In the genomic region with DNA sequence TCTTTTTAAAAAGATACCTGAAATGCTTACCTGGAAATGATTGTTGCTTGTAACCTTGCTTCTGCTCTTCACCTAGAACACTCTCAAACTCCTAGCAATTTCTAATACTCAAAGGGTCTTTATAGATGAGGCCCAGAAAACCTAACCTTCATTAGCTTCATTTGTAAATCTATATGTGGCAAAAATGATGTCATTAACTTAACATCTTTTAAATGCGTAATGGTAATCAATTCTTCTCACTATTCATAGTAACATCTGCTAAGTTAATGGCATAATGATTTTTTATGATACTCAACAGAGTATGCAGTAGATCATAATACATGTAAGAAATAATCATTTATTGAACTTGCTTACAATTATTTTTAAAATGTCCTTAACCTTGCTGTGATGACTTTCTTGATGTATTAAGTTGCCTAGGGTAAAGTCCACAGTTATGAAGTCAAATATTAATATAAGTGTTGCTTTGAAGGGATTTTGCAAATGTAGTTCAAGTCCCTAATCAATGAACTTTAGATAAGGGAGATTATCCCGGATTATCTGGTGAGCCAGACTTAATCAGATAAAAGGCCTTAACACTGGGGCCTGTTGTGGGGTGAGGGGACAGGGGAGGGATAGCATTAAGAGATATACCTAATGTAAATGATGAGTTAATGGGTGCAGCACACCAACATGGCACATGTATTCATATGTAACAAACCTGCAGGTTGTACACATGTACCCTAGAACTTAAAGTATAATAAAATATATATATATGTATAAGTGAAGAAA, we compare ENCODE assay signal across 33 cellular contexts. TPM values are rescaled to one million over a fixed set of nuclear protein-coding genes. Genes with fewer than 3 reads are reported as not detected.
"Had no signal": no experiment of that assay in that cellular context is flagged by ENCODE, and none has a peak within 500 bp of the region (broad histone marks: within the 10 kb centered on the region; RNA-seq: fewer than 3 reads in every experiment).

No MANE protein-coding gene starts in this region.

- H3K4me1 ChIP-seq: neural progenitor cell, parathyroid adenoma, psoas muscle, spleen, suprapubic skin, testis, tibial artery, transverse colon, upper lobe of right lung, uterus had no signal

- H3K79me2 ChIP-seq: parathyroid adenoma had no signal

- H3K27me3 ChIP-seq: neural progenitor cell, ovary, spleen, suprapubic skin, testis, tibial artery, transverse colon, upper lobe of right lung, uterus had no signal

- H3K36me3 Mint-ChIP-seq: natural killer cell; neural progenitor cell; stimulated activated memory B cell treated with anti-CD40 and anti-IgM and Interleukin-4, amounts not matched to agents 10 μg/mL and 1 μg/mL and 100 μg/mL, for 72 hours; type B pancreatic cell had no signal

- H3K4me3 Mint-ChIP-seq: natural killer cell; nephron; neural progenitor cell; stimulated activated memory B cell treated with anti-CD40 and anti-IgM and Interleukin-4, amounts not matched to agents 10 μg/mL and 1 μg/mL and 100 μg/mL, for 72 hours; stimulated activated naive CD8-positive, alpha-beta T cell treated with anti-CD3 and anti-CD28 coated beads, Interleukin-15, amount 100 ng/mL, for 72 hours; type B pancreatic cell had no signal

- H3K4me2 ChIP-seq: neural progenitor cell, smooth muscle cell had no signal

- H3K4me3 ChIP-seq: neural progenitor cell, ovary, psoas muscle, skin epidermis, smooth muscle cell, spleen, suprapubic skin, testis, tibial artery, transverse colon, upper lobe of right lung, uterus had no signal

- H3K27me3 Mint-ChIP-seq: progenitor cell of endocrine pancreas; stimulated activated memory B cell treated with anti-CD40 and anti-IgM and Interleukin-4, amounts not matched to agents 10 μg/mL and 1 μg/mL and 100 μg/mL, for 72 hours; stimulated activated naive CD8-positive, alpha-beta T cell treated with anti-CD3 and anti-CD28 coated beads, Interleukin-15, amount 100 ng/mL, for 72 hours; type B pancreatic cell had no signal

- H3K9me3 Mint-ChIP-seq: neural progenitor cell; stimulated activated naive CD8-positive, alpha-beta T cell treated with anti-CD3 and anti-CD28 coated beads, Interleukin-15, amount 100 ng/mL, for 72 hours; type B pancreatic cell had no signal

- H3K4me1 Mint-ChIP-seq: nephron; neural progenitor cell; stimulated activated memory B cell treated with anti-CD40 and anti-IgM and Interleukin-4, amounts not matched to agents 10 μg/mL and 1 μg/mL and 100 μg/mL, for 72 hours; stimulated activated naive CD8-positive, alpha-beta T cell treated with anti-CD3 and anti-CD28 coated beads, Interleukin-15, amount 100 ng/mL, for 72 hours had no signal

- H3K27ac ChIP-seq: neural progenitor cell, ovary, parathyroid adenoma, psoas muscle, skin epidermis, spleen, suprapubic skin, testis, tibial artery, transverse colon, upper lobe of right lung, uterus had no signal

- DNase-seq: natural killer cell; occipital lobe; ovary; posterior cingulate gyrus; psoas muscle; right cardiac atrium; spleen; stimulated activated CD4-positive, alpha-beta T cell treated with anti-CD3 and anti-CD28 coated beads, Interleukin-12 subunit alpha, Interleukin-12 subunit beta, amount 100 ng/mL, for 4 hours; stimulated activated CD4-positive, alpha-beta T cell treated with anti-CD3 and anti-CD28 coated beads, Interleukin-1b, Interleukin-23, amount 100 ng/mL, for 48 hours; stimulated activated CD4-positive, alpha-beta T cell treated with anti-CD3 and anti-CD28 coated beads, Interleukin-4, amount 100 ng/mL, for 1 hour; stimulated activated CD4-positive, alpha-beta T cell treated with anti-CD3 and anti-CD28 coated beads, Interleukin-4, amount 100 ng/mL, for 4 hours; stimulated activated CD8-positive, alpha-beta memory T cell treated with anti-CD3 and anti-CD28 coated beads, Interleukin-4, amount 100 ng/mL, for 48 hours; stimulated activated naive CD4-positive, alpha-beta T cell; stimulated activated naive CD8-positive, alpha-beta T cell treated with anti-CD3 and anti-CD28 coated beads, Interleukin-15, amount 100 ng/mL, for 72 hours; stimulated activated naive CD8-positive, alpha-beta T cell treated with anti-CD3 and anti-CD28 coated beads, Interleukin-15, Interleukin-2, amounts not matched to agents 100 U/mL and 50 U/mL, for 24 hours; substantia nigra; testis; tibial artery; transverse colon; upper lobe of right lung; uterus had no signal

- H3K27ac Mint-ChIP-seq: natural killer cell; nephron; neural progenitor cell; progenitor cell of endocrine pancreas; stimulated activated memory B cell treated with anti-CD40 and anti-IgM and Interleukin-4, amounts not matched to agents 10 μg/mL and 1 μg/mL and 100 μg/mL, for 72 hours; stimulated activated naive CD8-positive, alpha-beta T cell treated with anti-CD3 and anti-CD28 coated beads, Interleukin-15, amount 100 ng/mL, for 72 hours; type B pancreatic cell had no signal

- H3K36me3 ChIP-seq: neural progenitor cell, ovary, spleen, suprapubic skin, tibial artery, transverse colon, upper lobe of right lung, uterus had no signal

- ATAC-seq: natural killer cell; psoas muscle; right cardiac atrium; sciatic nerve; stimulated activated memory B cell treated with anti-CD40 and anti-IgM and Interleukin-4, amounts not matched to agents 10 μg/mL and 1 μg/mL and 100 μg/mL, for 72 hours; stimulated activated naive CD8-positive, alpha-beta T cell treated with anti-CD3 and anti-CD28 coated beads, Interleukin-15, amount 100 ng/mL, for 72 hours; stimulated activated naive CD8-positive, alpha-beta T cell treated with anti-CD3 and anti-CD28 coated beads, Interleukin-15, Interleukin-2, amounts not matched to agents 100 U/mL and 50 U/mL, for 24 hours; upper lobe of right lung had no signal

- H3K9me3 ChIP-seq: ovary, psoas muscle, spleen, suprapubic skin, testis, tibial artery, transverse colon, upper lobe of right lung, uterus had no signal

- H3K9ac ChIP-seq: neural progenitor cell, parathyroid adenoma had no signal

RNA-seq across cellular contexts. Expression of gene SERPINI2, which starts 10.1 kb away (rescaled TPM):
- total RNA-seq: natural killer cell, osteoblast, renal cortical epithelial cell, sciatic nerve, smooth muscle cell, transverse colon, upper lobe of right lung had no signal
- polyA plus RNA-seq: smooth muscle cell had no signal
